ENCODE assay signal across 18 cellular contexts in the genomic region with DNA sequence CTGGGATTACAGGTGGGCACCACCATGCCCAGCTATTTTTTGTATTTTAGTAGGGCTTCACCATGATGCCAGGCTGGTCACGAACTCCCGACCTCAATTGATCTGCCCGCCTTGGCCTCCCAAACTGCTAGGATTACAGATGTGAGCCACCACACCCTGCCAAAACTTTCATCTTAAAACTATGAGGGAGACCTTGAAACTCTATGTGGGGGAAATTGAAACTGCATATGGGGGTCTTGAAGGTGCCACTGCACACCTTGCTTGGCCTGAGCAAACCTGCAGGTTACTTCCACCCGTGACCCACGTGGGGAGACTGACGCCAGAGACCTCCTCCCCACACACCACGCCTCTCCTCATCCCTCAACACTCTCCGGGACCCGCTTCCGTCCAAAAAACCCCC. TPM values are rescaled to one million over a fixed set of nuclear protein-coding genes. Genes with fewer than 3 reads are reported as not detected.
DNase-seq lines count a peak whose midpoint lies in the region; ATAC-seq and TF ChIP-seq lines count a peak whose summit lies in the region.
"Had no signal": no experiment of that assay in that cellular context is flagged by ENCODE, and none has a peak within 500 bp of the region (broad histone marks: within the 10 kb centered on the region; RNA-seq: fewer than 3 reads in every experiment).

No MANE protein-coding gene starts in this region.

- H3K9me3 Mint-ChIP-seq in activated naive CD8-positive, alpha-beta T cell treated with anti-CD3 and anti-CD28 coated beads, Interleukin-2, amount 10 ng/mL, durations not matched to agents 7 days and 5 days = no peaks in the 10 kb centered on the region
- no peaks in the 10 kb centered on the region for H3K9me3 Mint-ChIP-seq in activated naive CD8-positive, alpha-beta T cell treated with anti-CD3 and anti-CD28 coated beads for 36 hours
- H3K9me3 Mint-ChIP-seq: CD4-positive, alpha-beta T cell; H9 had no signal

- H2BK120ac ChIP-seq in mesenchymal stem cell (ENCODE audit: low read depth, low read length) = no peak overlapping the region
- H2BK120ac ChIP-seq in trophoblast cell (ENCODE audit: insufficient read depth, low read length, poor library complexity) = no peak overlapping the region

- H3K4me1 Mint-ChIP-seq in activated naive CD8-positive, alpha-beta T cell treated with anti-CD3 and anti-CD28 coated beads, Interleukin-2, amount 10 ng/mL, durations not matched to agents 7 days and 5 days = peaks cover 3% of the 10 kb centered on the region
- no peaks in the 10 kb centered on the region for H3K4me1 Mint-ChIP-seq in activated naive CD8-positive, alpha-beta T cell treated with anti-CD3 and anti-CD28 coated beads for 36 hours

- H3K27me3 ChIP-seq in mesenchymal stem cell (ENCODE audit: control insufficient read depth in 1 of 2, insufficient read depth in 1 of 2, low read length in 2 of 2) (peaks cover 0 to 30% of the 10 kb centered on the region in 2 experiments), trophoblast cell (ENCODE audit: insufficient read depth, low read length) (no peaks in the 10 kb centered on the region), uterus (peaks cover 0 to 6% of the 10 kb centered on the region in 2 donors)

- H4K8ac ChIP-seq in mesenchymal stem cell (ENCODE audit: low read length) (no peak overlapping the region), trophoblast cell (ENCODE audit: low read depth, low read length) (no peak overlapping the region)

- H2AK5ac ChIP-seq in mesenchymal stem cell (ENCODE audit: low read length, severe bottlenecking) (no peak overlapping the region), trophoblast cell (ENCODE audit: low read length) (no peak overlapping the region)

- no peak overlapping the region for H2BK5ac ChIP-seq in mesenchymal stem cell (ENCODE audit: low read depth, low read length, poor library complexity, severe bottlenecking)
- no peak overlapping the region for H2BK5ac ChIP-seq in trophoblast cell (ENCODE audit: low read depth, low read length, poor library complexity)

- 92% methylated on average over 10 of the region's 10 CpGs for WGBS in mesenchymal stem cell
- WGBS in trophoblast cell (ENCODE audit: extremely low coverage, insufficient coverage, insufficient read length) = no CpG with 5 or more reads among the region's 10 CpGs

- TF ChIP-seq POLR2A in uterus (IDR thresholded peaks at IDR 0.05) = no peak

- H2BK15ac ChIP-seq in mesenchymal stem cell (ENCODE audit: low read depth, poor library complexity, severe bottlenecking) = no peak overlapping the region

- peaks cover 19% of the 10 kb centered on the region for H3K4me1 ChIP-seq in mesenchymal stem cell (ENCODE audit: control insufficient read depth, insufficient read depth, low read depth, low read length)
- peaks cover 6 to 10% of the 10 kb centered on the region in 2 experiments for H3K4me1 ChIP-seq in trophoblast cell (ENCODE audit: control insufficient read depth in 1 of 2, insufficient read depth in 2 of 2, low read length in 2 of 2)
- H3K4me1 ChIP-seq in uterus = no peaks in the 10 kb centered on the region
- H3K4me1 ChIP-seq: A549, Caco-2 had no signal

- peak overlapping the region; percentile 34 for H4K91ac ChIP-seq in mesenchymal stem cell (ENCODE audit: low read length)
- no peak overlapping the region for H4K91ac ChIP-seq in trophoblast cell (ENCODE audit: low read depth, low read length)

- H2BK12ac ChIP-seq in mesenchymal stem cell (ENCODE audit: low read length in 2 of 2) (no peak overlapping the region), trophoblast cell (ENCODE audit: low read length) (no peak overlapping the region)

- H3K79me1 ChIP-seq in mesenchymal stem cell (replicated peaks; ENCODE audit: low read length, poor library complexity, severe bottlenecking) (no peaks in the 10 kb centered on the region), trophoblast cell (ENCODE audit: low read length) (no peaks in the 10 kb centered on the region)

- H3K27ac ChIP-seq in mesenchymal stem cell (ENCODE audit: low read length, poor library complexity, severe bottlenecking) (no peak overlapping the region), trophoblast cell (ENCODE audit: low read depth, low read length) (no peak overlapping the region), uterus (no peak overlapping the region)
- H3K27ac ChIP-seq: 22Rv1, A549, C4-2B, KMS-11 had no signal

- H3K9me3 ChIP-seq in mesenchymal stem cell (ENCODE audit: control insufficient read depth, low read length) = no peaks in the 10 kb centered on the region
- H3K9me3 ChIP-seq in trophoblast cell (ENCODE audit: insufficient read depth, low read depth, low read length) = peaks cover 2% of the 10 kb centered on the region
- H3K9me3 ChIP-seq in uterus = no peaks in the 10 kb centered on the region
- H3K9me3 ChIP-seq: A549, Caco-2 had no signal

- H3K14ac ChIP-seq in mesenchymal stem cell (ENCODE audit: low read length in 2 of 2) (no peak overlapping the region), trophoblast cell (ENCODE audit: low read length) (no peak overlapping the region)

- H3K4ac ChIP-seq in mesenchymal stem cell (ENCODE audit: low read depth in 1 of 2, low read length in 2 of 2) = no peak overlapping the region
- no peak overlapping the region for H3K4ac ChIP-seq in trophoblast cell (ENCODE audit: low read depth, low read length)

- H2AFZ ChIP-seq in mesenchymal stem cell (ENCODE audit: low read depth, low read length) (no peak overlapping the region), trophoblast cell (ENCODE audit: insufficient read depth, low read length, poor library complexity) (no peak overlapping the region)

- no peak for ATAC-seq in activated naive CD8-positive, alpha-beta T cell treated with anti-CD3 and anti-CD28 coated beads, Interleukin-2, amount 10 ng/mL, durations not matched to agents 7 days and 5 days (ENCODE audit: low read depth)
- ATAC-seq in HG02884 (IDR thresholded peaks at IDR 0.05; ENCODE audit: unreplicated experiment) (no peak), GM21367 (IDR thresholded peaks at IDR 0.05; ENCODE audit: unreplicated experiment) (no peak)

- intact Hi-C loops in uterus (cut with DNase I; ENCODE audit: low total_unique reads) = no loop called here

- H3K36me3 Mint-ChIP-seq in activated naive CD8-positive, alpha-beta T cell treated with anti-CD3 and anti-CD28 coated beads, Interleukin-2, amount 10 ng/mL, durations not matched to agents 7 days and 5 days = peaks cover 4% of the 10 kb centered on the region
- H3K36me3 Mint-ChIP-seq in activated naive CD8-positive, alpha-beta T cell treated with anti-CD3 and anti-CD28 coated beads for 36 hours = no peaks in the 10 kb centered on the region

- POLR2A ChIA-PET in activated naive CD8-positive, alpha-beta T cell treated with anti-CD3 and anti-CD28 coated beads, Interleukin-2, amount 10 ng/mL, durations not matched to agents 7 days and 5 days (lab: Charles Lee) = interaction anchor here (0.8 kb wide), 1 partner anchor 22 kb away, joined by 9 read pairs; no protein-coding TSS in a partner anchor

- no peaks in the 10 kb centered on the region for H3K27me3 Mint-ChIP-seq in activated naive CD8-positive, alpha-beta T cell treated with anti-CD3 and anti-CD28 coated beads, Interleukin-2, amount 10 ng/mL, durations not matched to agents 7 days and 5 days
- no peaks in the 10 kb centered on the region for H3K27me3 Mint-ChIP-seq in activated naive CD8-positive, alpha-beta T cell treated with anti-CD3 and anti-CD28 coated beads for 36 hours
- H3K27me3 Mint-ChIP-seq: CD4-positive, alpha-beta T cell had no signal

- no peak overlapping the region for H3K18ac ChIP-seq in mesenchymal stem cell (ENCODE audit: low read depth in 1 of 2, low read length in 2 of 2)
- no peak overlapping the region for H3K18ac ChIP-seq in trophoblast cell (ENCODE audit: low read length)

- no peak for TF ChIP-seq CTCF in uterus (IDR thresholded peaks at IDR 0.05)

- no peak for DNase-seq in activated naive CD8-positive, alpha-beta T cell treated with anti-CD3 and anti-CD28 coated beads, Interleukin-2, amount 10 ng/mL, durations not matched to agents 7 days and 5 days
- DNase-seq in activated naive CD8-positive, alpha-beta T cell treated with anti-CD3 and anti-CD28 coated beads for 36 hours = no peak
- no peak for DNase-seq in mesenchymal stem cell
- DNase-seq in trophoblast cell = no peak
- no peak for DNase-seq in uterus
- DNase-seq: DMS153, GOT3 had no signal

- H3K9ac ChIP-seq in mesenchymal stem cell (ENCODE audit: low read length) (no peak overlapping the region), trophoblast cell (ENCODE audit: low read length) (no peak overlapping the region)
- H3K9ac ChIP-seq: KMS-11 had no signal

- no peak overlapping the region for H4K12ac ChIP-seq in trophoblast cell (ENCODE audit: low read depth, low read length)

- H3K4me2 ChIP-seq in mesenchymal stem cell (ENCODE audit: low read length, poor library complexity, severe bottlenecking) = no peak overlapping the region
- no peak overlapping the region for H3K4me2 ChIP-seq in trophoblast cell (ENCODE audit: low read length)
- H3K4me2 ChIP-seq: A549, KMS-11 had no signal

- no peaks in the 10 kb centered on the region for H3K79me2 ChIP-seq in trophoblast cell (ENCODE audit: control insufficient read depth, insufficient read depth, low read length, poor library complexity)

- no peak overlapping the region for H3K4me3 ChIP-seq in mesenchymal stem cell (ENCODE audit: insufficient read depth in 1 of 2, low read depth in 1 of 2, low read length in 2 of 2)
- H3K4me3 ChIP-seq in trophoblast cell (ENCODE audit: low read depth, low read length) = peak overlapping the region; percentile 23
- H3K4me3 ChIP-seq in uterus = no peak overlapping the region
- H3K4me3 ChIP-seq: A549, GM12878 had no signal

- H3K36me3 ChIP-seq in mesenchymal stem cell (ENCODE audit: control insufficient read depth in 1 of 2, insufficient read depth in 2 of 2, low read depth in 1 of 2, low read length in 2 of 2) (no peaks in the 10 kb centered on the region), trophoblast cell (ENCODE audit: control insufficient read depth in 1 of 2, insufficient read depth in 2 of 2, low read length in 2 of 2) (no peaks in the 10 kb centered on the region), uterus (no peaks in the 10 kb centered on the region)

- H3K27ac Mint-ChIP-seq in activated naive CD8-positive, alpha-beta T cell treated with anti-CD3 and anti-CD28 coated beads, Interleukin-2, amount 10 ng/mL, durations not matched to agents 7 days and 5 days = peak overlapping the region; percentile 38
- no peak overlapping the region for H3K27ac Mint-ChIP-seq in activated naive CD8-positive, alpha-beta T cell treated with anti-CD3 and anti-CD28 coated beads for 36 hours
- H3K27ac Mint-ChIP-seq: CD4-positive, alpha-beta T cell; H9 had no signal

- H3K23ac ChIP-seq in mesenchymal stem cell (ENCODE audit: low read length in 2 of 2) (no peak overlapping the region), trophoblast cell (ENCODE audit: low read length) (no peak overlapping the region)

- no peak overlapping the region for H3K4me3 Mint-ChIP-seq in activated naive CD8-positive, alpha-beta T cell treated with anti-CD3 and anti-CD28 coated beads, Interleukin-2, amount 10 ng/mL, durations not matched to agents 7 days and 5 days
- H3K4me3 Mint-ChIP-seq in activated naive CD8-positive, alpha-beta T cell treated with anti-CD3 and anti-CD28 coated beads for 36 hours = no peak overlapping the region
- H3K4me3 Mint-ChIP-seq: CD4-positive, alpha-beta T cell had no signal

RNA-seq across cellular contexts. Expression of a gene that starts 15.6 kb away (rescaled TPM):
- total RNA-seq in activated naive CD8-positive, alpha-beta T cell treated with anti-CD3 and anti-CD28 coated beads, Interleukin-2, amount 10 ng/mL, durations not matched to agents 7 days and 5 days = under 1 TPM; 0.11 to 0.14 TPM
- total RNA-seq in activated naive CD8-positive, alpha-beta T cell treated with anti-CD3 and anti-CD28 coated beads for 36 hours = under 1 TPM; 0.18 to 0.23 TPM
- polyA plus RNA-seq in mesenchymal stem cell (2013, experiment 1 of 2) = 0.32 TPM
- 0.23 TPM for polyA plus RNA-seq in mesenchymal stem cell (2013, experiment 2 of 2)
- polyA plus RNA-seq in trophoblast cell (2013) = 0.52 and 0.56 TPM in 2 replicates
- 1 to 10 TPM in 1 of 4 donors, under 1 TPM in 1, not detected in 2; 0.15 to 1.2 TPM for total RNA-seq in uterus
- total RNA-seq: HT-29 had no signal

RNA-seq across cellular contexts. Expression of a gene that starts 25.0 kb away (rescaled TPM):
- total RNA-seq in activated naive CD8-positive, alpha-beta T cell treated with anti-CD3 and anti-CD28 coated beads, Interleukin-2, amount 10 ng/mL, durations not matched to agents 7 days and 5 days = 10 to 100 TPM; 11.7 to 11.9 TPM
- 1 to 10 TPM; 5.7 to 7.8 TPM for total RNA-seq in activated naive CD8-positive, alpha-beta T cell treated with anti-CD3 and anti-CD28 coated beads for 36 hours
- 2.1 TPM for polyA plus RNA-seq in mesenchymal stem cell (2013, experiment 1 of 2)
- polyA plus RNA-seq in mesenchymal stem cell (2013, experiment 2 of 2) = 1.7 TPM
- polyA plus RNA-seq in trophoblast cell (2013) = 4.5 and 4.6 TPM in 2 replicates
- 1 to 10 TPM in 3 of 4 donors, not detected in 1; 1.5 to 6.8 (median 2.9) TPM for total RNA-seq in uterus

RNA-seq across cellular contexts. Expression of a gene that starts 37.6 kb away (rescaled TPM):
- 100 to 1,000 TPM; 306 to 336 TPM for total RNA-seq in activated naive CD8-positive, alpha-beta T cell treated with anti-CD3 and anti-CD28 coated beads, Interleukin-2, amount 10 ng/mL, durations not matched to agents 7 days and 5 days
- total RNA-seq in activated naive CD8-positive, alpha-beta T cell treated with anti-CD3 and anti-CD28 coated beads for 36 hours = 100 to 1,000 TPM; 306 to 312 TPM
- polyA plus RNA-seq in mesenchymal stem cell (2013, experiment 1 of 2) = 201 TPM
- polyA plus RNA-seq in mesenchymal stem cell (2013, experiment 2 of 2) = 201 TPM
- polyA plus RNA-seq in trophoblast cell (2013) = 160 and 164 TPM in 2 replicates
- 100 to 1,000 TPM in 1 of 4 donors, 10 to 100 TPM in 3; 28.6 to 204 (median 60.9) TPM for total RNA-seq in uterus

RNA-seq across cellular contexts. Expression of a gene that starts 38.3 kb away (rescaled TPM):
- 1 to 10 TPM; 5.8 to 6.5 TPM for total RNA-seq in activated naive CD8-positive, alpha-beta T cell treated with anti-CD3 and anti-CD28 coated beads, Interleukin-2, amount 10 ng/mL, durations not matched to agents 7 days and 5 days
- 1 to 10 TPM; 3.0 to 3.1 TPM for total RNA-seq in activated naive CD8-positive, alpha-beta T cell treated with anti-CD3 and anti-CD28 coated beads for 36 hours
- polyA plus RNA-seq in mesenchymal stem cell (2013, experiment 1 of 2) = 0.61 TPM
- polyA plus RNA-seq in mesenchymal stem cell (2013, experiment 2 of 2) = 0.66 TPM
- polyA plus RNA-seq in trophoblast cell (2013) = 1.1 and 1.4 TPM in 2 replicates
- total RNA-seq in uterus = 1 to 10 TPM in 2 of 4 donors, not detected in 2; 1.3 to 2.0 TPM
